In genomic region chr12:70267550-70267949, GRCh38 we compare ENCODE assay signal across 12 cellular contexts. TPM values are rescaled to one million over a fixed set of nuclear protein-coding genes. Genes with fewer than 3 reads are reported as not detected.
A peak's percentile ranks its signal among the peaks of the same experiment; 100 is the strongest.
DNase-seq lines count a peak whose midpoint lies in the region; ATAC-seq and TF ChIP-seq lines count a peak whose summit lies in the region.
"Had no signal": no experiment of that assay in that cellular context is flagged by ENCODE, and none has a peak within 500 bp of the region (broad histone marks: within the 10 kb centered on the region; RNA-seq: fewer than 3 reads in every experiment).

No MANE protein-coding gene starts in this region.

- peaks cover 5% of the 10 kb centered on the region for H3K9me3 Mint-ChIP-seq in activated CD8-positive, alpha-beta T cell treated with anti-CD3 and anti-CD28 coated beads for 36 hours
- H3K9me3 Mint-ChIP-seq in activated CD8-positive, alpha-beta T cell treated with anti-CD3 and anti-CD28 coated beads, Interleukin-2, amount 10 ng/mL, durations not matched to agents 7 days and 5 days (ENCODE audit: insufficient read depth) = peaks cover 8% of the 10 kb centered on the region
- no peaks in the 10 kb centered on the region for H3K9me3 Mint-ChIP-seq in central memory CD8-positive, alpha-beta T cell

- peaks cover 27% of the 10 kb centered on the region for H3K36me3 Mint-ChIP-seq in activated CD8-positive, alpha-beta T cell treated with anti-CD3 and anti-CD28 coated beads for 36 hours (ENCODE audit: low read depth)
- peaks cover 32% of the 10 kb centered on the region for H3K36me3 Mint-ChIP-seq in activated CD8-positive, alpha-beta T cell treated with anti-CD3 and anti-CD28 coated beads, Interleukin-2, amount 10 ng/mL, durations not matched to agents 7 days and 5 days (ENCODE audit: low read depth)
- H3K36me3 Mint-ChIP-seq in central memory CD8-positive, alpha-beta T cell (ENCODE audit: insufficient read depth) = peaks cover 8% of the 10 kb centered on the region

- intact Hi-C loops in activated CD8-positive, alpha-beta T cell treated with anti-CD3 and anti-CD28 coated beads for 36 hours (cut with micrococcal nuclease) = no loop called here

- H3K4me3 Mint-ChIP-seq in activated CD8-positive, alpha-beta T cell treated with anti-CD3 and anti-CD28 coated beads for 36 hours = no peak overlapping the region
- H3K4me3 Mint-ChIP-seq in activated CD8-positive, alpha-beta T cell treated with anti-CD3 and anti-CD28 coated beads, Interleukin-2, amount 10 ng/mL, durations not matched to agents 7 days and 5 days = no peak overlapping the region
- H3K4me3 Mint-ChIP-seq in central memory CD8-positive, alpha-beta T cell = no peak overlapping the region
- H3K4me3 Mint-ChIP-seq: activated naive CD8-positive, alpha-beta T cell treated with anti-CD3 and anti-CD28 coated beads, Interleukin-2, amount 10 ng/mL, durations not matched to agents 7 days and 5 days had no signal

- no peak for DNase-seq in activated CD8-positive, alpha-beta T cell treated with anti-CD3 and anti-CD28 coated beads for 36 hours
- no peak for DNase-seq in activated CD8-positive, alpha-beta T cell treated with anti-CD3 and anti-CD28 coated beads, Interleukin-2, amount 10 ng/mL, durations not matched to agents 7 days and 5 days
- DNase-seq in NCI-H2029 treated with DMSO at 0.1 percent for 48 hours (lab: John Stamatoyannopoulos, UW) (peak; percentile 30), pons (ENCODE audit: low spot score) (peak; percentile 12), NCI-H187 treated with DMSO at 0.1 percent for 48 hours (lab: John Stamatoyannopoulos, UW) (no peak)
- DNase-seq in central memory CD8-positive, alpha-beta T cell (ENCODE audit: low spot score in 2 of 2) = no peak
- DNase-seq: activated CD4-positive, CD25-positive, alpha-beta regulatory T cell treated with anti-CD3 and anti-CD28 coated beads, Interleukin-2, amount 50 U/mL, for 72 hours; activated naive CD8-positive, alpha-beta T cell treated with anti-CD3 and anti-CD28 coated beads, Interleukin-2, amount 10 ng/mL, durations not matched to agents 7 days and 5 days; NCI-H2227 treated with DMSO at 0.1 percent for 48 hours; tibial artery had no signal

- peak; percentile 66 for ATAC-seq in activated CD8-positive, alpha-beta T cell treated with anti-CD3 and anti-CD28 coated beads for 36 hours
- ATAC-seq in activated CD8-positive, alpha-beta T cell treated with anti-CD3 and anti-CD28 coated beads, Interleukin-2, amount 10 ng/mL, durations not matched to agents 7 days and 5 days = no peak
- ATAC-seq in central memory CD8-positive, alpha-beta T cell (replicated peaks; ENCODE audit: extremely low read depth, poor library complexity, severe bottlenecking) = no peak
- ATAC-seq in HG03095 (IDR thresholded peaks at IDR 0.05; ENCODE audit: unreplicated experiment) = no peak
- ATAC-seq in HG02623 (IDR thresholded peaks at IDR 0.05; ENCODE audit: unreplicated experiment) = no peak

- H3K27ac Mint-ChIP-seq in activated CD8-positive, alpha-beta T cell treated with anti-CD3 and anti-CD28 coated beads for 36 hours = peak overlapping the region; percentile 0
- H3K27ac Mint-ChIP-seq in activated CD8-positive, alpha-beta T cell treated with anti-CD3 and anti-CD28 coated beads, Interleukin-2, amount 10 ng/mL, durations not matched to agents 7 days and 5 days = no peak overlapping the region
- peak overlapping the region; percentile 13 for H3K27ac Mint-ChIP-seq in central memory CD8-positive, alpha-beta T cell (ENCODE audit: low read depth)
- H3K27ac Mint-ChIP-seq: activated naive CD8-positive, alpha-beta T cell treated with anti-CD3 and anti-CD28 coated beads, Interleukin-2, amount 10 ng/mL, durations not matched to agents 7 days and 5 days had no signal

- POLR2A ChIA-PET in activated CD8-positive, alpha-beta T cell treated with anti-CD3 and anti-CD28 coated beads for 36 hours (lab: Charles Lee) = no interaction called here
- POLR2A ChIA-PET in activated CD8-positive, alpha-beta T cell treated with anti-CD3 and anti-CD28 coated beads, Interleukin-2, amount 10 ng/mL, durations not matched to agents 7 days and 5 days (lab: Charles Lee) = no interaction called here

- H3K4me1 Mint-ChIP-seq in activated CD8-positive, alpha-beta T cell treated with anti-CD3 and anti-CD28 coated beads for 36 hours (ENCODE audit: low read depth) = peaks cover 79% of the 10 kb centered on the region
- peaks cover 25% of the 10 kb centered on the region for H3K4me1 Mint-ChIP-seq in activated CD8-positive, alpha-beta T cell treated with anti-CD3 and anti-CD28 coated beads, Interleukin-2, amount 10 ng/mL, durations not matched to agents 7 days and 5 days (ENCODE audit: low read depth)
- H3K4me1 Mint-ChIP-seq in central memory CD8-positive, alpha-beta T cell = peaks cover 80% of the 10 kb centered on the region

- CTCF ChIA-PET in activated CD8-positive, alpha-beta T cell treated with anti-CD3 and anti-CD28 coated beads for 36 hours (lab: Charles Lee) = no interaction called here
- CTCF ChIA-PET in activated CD8-positive, alpha-beta T cell treated with anti-CD3 and anti-CD28 coated beads, Interleukin-2, amount 10 ng/mL, durations not matched to agents 7 days and 5 days (lab: Charles Lee) = no interaction called here

- TF ChIP-seq CTCF in activated CD8-positive, alpha-beta T cell treated with anti-CD3 and anti-CD28 coated beads for 36 hours (IDR thresholded peaks at IDR 0.05) = no peak

- H3K27me3 Mint-ChIP-seq in activated CD8-positive, alpha-beta T cell treated with anti-CD3 and anti-CD28 coated beads for 36 hours = no peaks in the 10 kb centered on the region
- H3K27me3 Mint-ChIP-seq in activated CD8-positive, alpha-beta T cell treated with anti-CD3 and anti-CD28 coated beads, Interleukin-2, amount 10 ng/mL, durations not matched to agents 7 days and 5 days (ENCODE audit: low read depth) = no peaks in the 10 kb centered on the region
- no peaks in the 10 kb centered on the region for H3K27me3 Mint-ChIP-seq in central memory CD8-positive, alpha-beta T cell
- H3K27me3 Mint-ChIP-seq: activated naive CD8-positive, alpha-beta T cell treated with anti-CD3 and anti-CD28 coated beads, Interleukin-2, amount 10 ng/mL, durations not matched to agents 7 days and 5 days had no signal

RNA-seq across cellular contexts. Expression of gene CNOT2, which starts 24.3 kb away (rescaled TPM):
- 10 to 100 TPM; 67.9 to 69.0 TPM for total RNA-seq in activated CD8-positive, alpha-beta T cell treated with anti-CD3 and anti-CD28 coated beads for 36 hours
- 10 to 100 TPM; 76.2 to 78.2 TPM for total RNA-seq in activated CD8-positive, alpha-beta T cell treated with anti-CD3 and anti-CD28 coated beads, Interleukin-2, amount 10 ng/mL, durations not matched to agents 7 days and 5 days

Comparison
In these comparisons a context has a peak if more than half of its experiments do, and no peak if none do; other contexts are left out.
1. DNase-seq: peak in NCI-H2029 treated with DMSO at 0.1 percent for 48 hours (single experiment) and pons (single experiment); none in activated CD8-positive, alpha-beta T cell treated with anti-CD3 and anti-CD28 coated beads for 36 hours (single experiment), activated CD8-positive, alpha-beta T cell treated with anti-CD3 and anti-CD28 coated beads, Interleukin-2, amount 10 ng/mL, durations not matched to agents 7 days and 5 days (single experiment), central memory CD8-positive, alpha-beta T cell (0 of 2) and NCI-H187 treated with DMSO at 0.1 percent for 48 hours (single experiment).